In the genomic region with DNA sequence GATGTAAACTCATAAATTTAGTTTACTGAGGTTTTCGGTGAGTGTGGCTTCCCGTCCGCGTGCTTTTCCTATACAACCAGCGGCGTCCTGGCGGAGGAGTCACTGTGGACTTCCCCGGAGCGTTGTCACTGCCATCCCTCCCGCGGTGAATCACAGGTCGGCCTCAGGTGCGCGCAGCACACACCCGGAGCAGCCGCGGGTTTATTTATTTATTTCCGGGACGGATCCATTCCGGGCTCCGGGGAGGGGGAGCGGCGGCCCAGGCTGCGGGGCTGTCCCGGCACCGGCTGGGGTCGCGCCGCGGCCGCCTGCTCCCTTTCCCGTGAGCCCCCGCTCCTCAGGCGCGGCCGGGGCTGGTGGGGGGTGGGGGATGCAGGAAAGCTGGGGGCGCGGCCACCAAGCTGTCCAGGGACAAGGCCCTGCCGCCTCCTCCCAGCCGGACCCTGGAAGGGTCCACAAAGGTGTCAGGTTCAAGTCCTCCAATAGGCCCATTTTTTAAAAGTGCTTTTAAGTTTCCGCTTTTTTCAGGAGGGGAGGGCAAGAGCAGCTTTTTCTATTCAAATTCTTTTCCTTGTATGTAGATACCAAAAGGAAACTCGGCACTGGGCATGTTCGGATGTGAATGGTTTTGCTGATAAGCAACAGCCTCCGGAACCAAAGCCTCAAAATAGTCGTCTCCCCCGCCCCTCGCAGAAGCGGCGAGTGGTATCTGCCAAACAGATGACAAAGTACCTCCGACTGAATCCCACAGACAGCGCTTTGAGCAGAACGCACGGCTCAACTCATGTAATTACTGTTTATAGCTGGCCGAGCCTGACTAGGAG, we compare ENCODE assay signal across 8 cellular contexts.
A peak's percentile ranks its signal among the peaks of the same experiment; 100 is the strongest.
DNase-seq lines count a peak whose midpoint lies in the region; ATAC-seq and TF ChIP-seq lines count a peak whose summit lies in the region.

No MANE protein-coding gene starts in this region.

- peaks cover 0 to 55% (median 15%) of the 10 kb centered on the region in 4 donors for H3K4me1 ChIP-seq in tibial artery

- no peaks in the 10 kb centered on the region for H3K27me3 ChIP-seq in H7 (ENCODE audit: control insufficient read depth, insufficient read depth, low read length)
- no peaks in the 10 kb centered on the region for H3K27me3 ChIP-seq in tibial artery

- H3K9me3 ChIP-seq in tibial artery, result no peaks in the 10 kb centered on the region

- peak overlapping the region; percentile 86 for H3K27ac Mint-ChIP-seq in T-helper 1 cell treated with Interleukin-12 subunit alpha and Interleukin-12 subunit beta and Interleukin-4 antibody, amounts not matched to agents 30 μg/mL and 1 μg/mL, for 36 hours

- no peaks in the 10 kb centered on the region for H3K9me3 Mint-ChIP-seq in T-helper 1 cell treated with Interleukin-12 subunit alpha and Interleukin-12 subunit beta and Interleukin-4 antibody, amounts not matched to agents 30 μg/mL and 1 μg/mL, for 36 hours

- peaks cover 54% of the 10 kb centered on the region for H3K4me1 Mint-ChIP-seq in T-helper 1 cell treated with Interleukin-12 subunit alpha and Interleukin-12 subunit beta and Interleukin-4 antibody, amounts not matched to agents 30 μg/mL and 1 μg/mL, for 36 hours (ENCODE audit: low read depth)

- intact Hi-C loops in left cardiac atrium (cut with DNase I), result loop anchor here (10.0 kb wide), 1 partner anchor 91 kb away; no protein-coding TSS in a partner anchor
- intact Hi-C loops in tibial artery (cut with DNase I; ENCODE audit: low total_unique reads), result loop anchor here (10.0 kb wide), 1 partner anchor 101 kb away; no protein-coding TSS in a partner anchor

- ATAC-seq in left cardiac atrium, result peak; percentile 91 to 92

- peak overlapping the region; percentile 88 for H3K4me3 Mint-ChIP-seq in T-helper 1 cell treated with Interleukin-12 subunit alpha and Interleukin-12 subunit beta and Interleukin-4 antibody, amounts not matched to agents 30 μg/mL and 1 μg/mL, for 36 hours

- peak overlapping the region; percentile 86 to 89 for H3K27ac ChIP-seq in tibial artery

- DNase-seq in COR-L47 (lab: John Stamatoyannopoulos, UW), result peak; percentile 68
- peak; percentile 90 for DNase-seq in H7
- peak; percentile 57 for DNase-seq in NCI-H1105 (lab: John Stamatoyannopoulos, UW)
- DNase-seq in amniotic stem cell (lab: John Stamatoyannopoulos, UW), result peak; percentile 82
- peak; percentile 92 for DNase-seq in left cardiac atrium
- peak; percentile 51 for DNase-seq in pons (ENCODE audit: low spot score)
- peak; percentile 89 to 91 for DNase-seq in tibial artery

- H3K27me3 Mint-ChIP-seq in T-helper 1 cell treated with Interleukin-12 subunit alpha and Interleukin-12 subunit beta and Interleukin-4 antibody, amounts not matched to agents 30 μg/mL and 1 μg/mL, for 36 hours (ENCODE audit: low read depth), result no peaks in the 10 kb centered on the region

- H3K36me3 ChIP-seq in H7 (replicated peaks; ENCODE audit: control insufficient read depth, insufficient read depth, low read length) (no peaks in the 10 kb centered on the region), tibial artery (no peaks in the 10 kb centered on the region)

- peaks cover 20% of the 10 kb centered on the region for H3K36me3 Mint-ChIP-seq in T-helper 1 cell treated with Interleukin-12 subunit alpha and Interleukin-12 subunit beta and Interleukin-4 antibody, amounts not matched to agents 30 μg/mL and 1 μg/mL, for 36 hours (ENCODE audit: low read depth)

- H3K4me3 ChIP-seq in H7 (ENCODE audit: insufficient read depth, low read depth, low read length), result peak overlapping the region; percentile 69
- peak overlapping the region; percentile 63 to 67 for H3K4me3 ChIP-seq in tibial artery

- TF ChIP-seq CTCF in tibial artery (IDR thresholded peaks at IDR 0.05), result no peak

Comparison
In these comparisons a context has a peak if more than half of its experiments do, and no peak if none do; other contexts are left out.
1. Peak in every context shown above with its lines: DNase-seq, ATAC-seq, H3K4me3 ChIP-seq and H3K27ac ChIP-seq.